4 cellular contexts compared by ENCODE assay signal in genomic region chr7:143630653-143631052, GRCh38. TPM values are rescaled to one million over a fixed set of nuclear protein-coding genes. Genes with fewer than 3 reads are reported as not detected.
"Had no signal": no experiment of that assay in that cellular context is flagged by ENCODE, and none has a peak within 500 bp of the region (broad histone marks: within the 10 kb centered on the region; RNA-seq: fewer than 3 reads in every experiment).

No MANE protein-coding gene starts in this region.

RNA-seq across cellular contexts. Expression of gene CTAGE15, which starts 59.1 kb away (rescaled TPM):
- total RNA-seq: GM23248, H4, HepG2, HT1080 had no signal
- polyA plus RNA-seq: GM23248, HepG2 had no signal
